Comparison of ENCODE assay signal across 8 cellular contexts in genomic region chr6:41371992-41372525, GRCh38. TPM values are rescaled to one million over a fixed set of nuclear protein-coding genes. Genes with fewer than 3 reads are reported as not detected.
DNase-seq lines count a peak whose midpoint lies in the region; ATAC-seq and TF ChIP-seq lines count a peak whose summit lies in the region.

No MANE protein-coding gene starts in this region.

- no peak for DNase-seq in BJ (ENCODE audit: low read depth)
- peak; percentile 20 for DNase-seq in M059J (ENCODE audit: low read depth)
- peak in 1 of 10 donors; percentile 35 for DNase-seq in dorsolateral prefrontal cortex
- peak in 3 of 10 donors; percentile 20 to 27 (median 25) for DNase-seq in naive thymus-derived CD8-positive, alpha-beta T cell
- DNase-seq in HUDEP-2 (lab: John Stamatoyannopoulos, UW; ENCODE audit: unreplicated experiment in 76 of 76) = no peak

- peak overlapping the region in 4 of 59 donors; percentile 18 to 36 (median 33) for H3K27ac ChIP-seq in dorsolateral prefrontal cortex

- POLR2A ChIA-PET in BJ (lab: Charles Lee) = no interaction called here
- POLR2A ChIA-PET in naive thymus-derived CD8-positive, alpha-beta T cell (lab: Charles Lee) = interaction anchor here (0.6 kb wide), 1 partner anchor 217 kb away, joined by 3 read pairs; no protein-coding TSS in a partner anchor

- H3K27me3 Mint-ChIP-seq in naive thymus-derived CD8-positive, alpha-beta T cell = peaks cover 34 to 93% (median 64%) of the 10 kb centered on the region in 5 donors

- H3K36me3 ChIP-seq in BJ (ENCODE audit: control insufficient read depth, insufficient read depth, low read length) = no peaks in the 10 kb centered on the region

- H3K4me3 ChIP-seq in BJ (ENCODE audit: low read depth, low read length) (peak overlapping the region; percentile 3; the same call in 1 of the 2 replicates), dorsolateral prefrontal cortex (peak overlapping the region; percentile 5 to 67 (median 45))

- CTCF ChIA-PET in BJ (lab: Yijun Ruan, JAX) = interaction anchor here (1.0 to 8.4 kb wide), 13 partner anchors 11 to 414 kb away, joined by 3 to 211 read pairs (median 9); no protein-coding TSS in a partner anchor

- peaks cover 37% of the 10 kb centered on the region for H3K27me3 ChIP-seq in BJ (ENCODE audit: control insufficient read depth, insufficient read depth, low read length)
- peaks cover 0 to 78% (median 51%) of the 10 kb centered on the region in 45 donors for H3K27me3 ChIP-seq in dorsolateral prefrontal cortex

- H3K9me3 Mint-ChIP-seq in naive thymus-derived CD8-positive, alpha-beta T cell = no peaks in the 10 kb centered on the region

- ATAC-seq in naive thymus-derived CD8-positive, alpha-beta T cell = peak; percentile 39 to 46
- ATAC-seq in HG03196 (IDR thresholded peaks at IDR 0.05; ENCODE audit: unreplicated experiment) = no peak
- no peak for ATAC-seq in HG02610 (IDR thresholded peaks at IDR 0.05; ENCODE audit: unreplicated experiment)
- ATAC-seq in HG03439 (IDR thresholded peaks at IDR 0.05; ENCODE audit: unreplicated experiment) = no peak

- TF ChIP-seq CTCF in BJ (IDR thresholded peaks at IDR 0.05; ENCODE audit: insufficient read depth, low read depth, low read length) (no peak), dorsolateral prefrontal cortex (IDR thresholded peaks at IDR 0.05 in 54 of 56, conservative IDR thresholded peaks at IDR 0.05 in 2 of 56; ENCODE audit: low read depth in 1 of 56, partially characterized antibody in 56 of 56) (no peak)

- no peaks in the 10 kb centered on the region for H3K36me3 Mint-ChIP-seq in naive thymus-derived CD8-positive, alpha-beta T cell

- H3K4me1 Mint-ChIP-seq in naive thymus-derived CD8-positive, alpha-beta T cell = peaks cover 33 to 54% (median 45%) of the 10 kb centered on the region in 4 donors

- peak overlapping the region in 4 of 10 donors; percentile 18 to 64 (median 36) for H3K27ac Mint-ChIP-seq in naive thymus-derived CD8-positive, alpha-beta T cell

- intact Hi-C loops in dorsolateral prefrontal cortex (cut with DNase I) = loop anchor here (5.0 kb wide), 2 partner anchors 50 to 175 kb away; partner anchors contain the start of gene FOXP4 (in 2 of the 2)

- peak overlapping the region; percentile 73 to 94 (median 87) for H3K4me3 Mint-ChIP-seq in naive thymus-derived CD8-positive, alpha-beta T cell

RNA-seq across cellular contexts. Expression of gene NCR2, which starts 36.7 kb away (rescaled TPM):
- not detected in 2 replicates for polyA plus RNA-seq in BJ (2011; rRNA removed)
- polyA minus RNA-seq in BJ (2011; rRNA and poly(A)+ RNA removed) = not detected in 2 replicates
- total RNA-seq in M059J (2014; rRNA removed; shearing (Covaris generic)) = not detected in 2 replicates
- not detected for total RNA-seq in dorsolateral prefrontal cortex
- not detected for total RNA-seq in naive thymus-derived CD8-positive, alpha-beta T cell
- not detected for polyA plus RNA-seq in naive thymus-derived CD8-positive, alpha-beta T cell

Comparison
In these comparisons a context has a peak if more than half of its experiments do, and no peak if none do; other contexts are left out.
1. ATAC-seq: peak in naive thymus-derived CD8-positive, alpha-beta T cell (2 of 2); none in HG03196 (single experiment), HG02610 (single experiment) and HG03439 (single experiment).